In the genomic region with DNA sequence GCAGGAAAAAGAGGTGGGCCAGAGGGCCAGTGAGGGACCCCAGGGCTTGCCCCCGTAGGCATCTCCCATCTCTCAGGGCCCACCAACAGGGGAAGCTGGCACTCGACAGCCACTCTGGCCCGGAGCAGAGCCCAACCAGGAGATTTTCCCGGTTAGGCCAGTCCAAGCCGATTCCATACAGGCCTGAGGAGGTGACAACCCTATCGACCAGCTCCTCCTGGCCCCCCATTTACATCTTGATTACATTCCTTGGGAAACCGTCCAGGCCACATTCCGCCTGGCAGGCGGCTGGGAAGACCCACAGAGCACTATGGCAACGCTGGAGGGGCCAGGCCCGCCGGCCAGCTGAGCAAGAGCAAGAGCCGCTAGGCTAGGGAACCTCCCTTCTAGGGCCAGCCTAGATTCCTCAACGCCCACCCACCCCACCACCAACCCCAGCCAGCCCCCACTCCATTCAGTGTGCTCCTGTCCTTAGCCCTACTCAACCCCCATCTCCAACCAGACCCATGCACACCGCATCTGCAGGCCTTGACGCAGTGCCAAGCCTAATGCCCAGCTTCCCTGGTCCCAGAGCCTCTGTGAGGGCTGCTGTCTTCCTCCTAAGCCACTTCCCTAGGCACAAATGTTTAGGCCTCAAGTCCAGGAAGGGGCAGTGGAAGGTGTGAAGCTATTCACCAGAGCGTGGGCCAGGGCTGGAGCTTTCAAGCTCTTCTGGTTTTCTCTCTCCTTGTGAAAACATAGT, we compare ENCODE assay signal across 12 cellular contexts.
DNase-seq lines count a peak whose midpoint lies in the region; ATAC-seq, FAIRE-seq and TF ChIP-seq lines count a peak whose summit lies in the region.
"Had no signal": no experiment of that assay in that cellular context is flagged by ENCODE, and none has a peak within 500 bp of the region (broad histone marks: within the 10 kb centered on the region; RNA-seq: fewer than 3 reads in every experiment).

No MANE protein-coding gene starts in this region.

- H3K4me3 Mint-ChIP-seq in astrocyte (ENCODE audit: unreplicated experiment) = no peak overlapping the region
- H3K4me3 Mint-ChIP-seq: activated naive CD8-positive, alpha-beta T cell treated with anti-CD3 and anti-CD28 coated beads for 36 hours; T-helper 1 cell treated with Interleukin-12 subunit alpha and Interleukin-12 subunit beta and Interleukin-4 antibody, amounts not matched to agents 30 μg/mL and 1 μg/mL, for 36 hours had no signal

- no peak for TF ChIP-seq CTCF in astrocyte (IDR thresholded peaks at IDR 0.05; ENCODE audit: insufficient read depth, low read depth, low read length)
- no peak for TF ChIP-seq CTCF in coronary artery (IDR thresholded peaks at IDR 0.05)

- no peaks in the 10 kb centered on the region for H3K36me3 ChIP-seq in astrocyte (ENCODE audit: insufficient read depth, low read length)

- peaks cover 10% of the 10 kb centered on the region for H3K27me3 Mint-ChIP-seq in astrocyte (ENCODE audit: low read depth, unreplicated experiment)
- H3K27me3 Mint-ChIP-seq: activated naive CD8-positive, alpha-beta T cell treated with anti-CD3 and anti-CD28 coated beads for 36 hours had no signal

- no peaks in the 10 kb centered on the region for H4K20me1 ChIP-seq in astrocyte (ENCODE audit: insufficient read depth, low read length)

- ATAC-seq in GM19452 (IDR thresholded peaks at IDR 0.05; ENCODE audit: unreplicated experiment) = no peak

- no peaks in the 10 kb centered on the region for H3K36me3 Mint-ChIP-seq in astrocyte (ENCODE audit: low read depth, unreplicated experiment)
- H3K36me3 Mint-ChIP-seq: activated naive CD8-positive, alpha-beta T cell treated with anti-CD3 and anti-CD28 coated beads for 36 hours had no signal

- no peak overlapping the region for H3K4me3 ChIP-seq in astrocyte (ENCODE audit: insufficient read depth, low read depth, low read length)
- H3K4me3 ChIP-seq in skeletal muscle cell (ENCODE audit: low read depth, low read length) = no peak overlapping the region
- no peak overlapping the region for H3K4me3 ChIP-seq in coronary artery

- no peaks in the 10 kb centered on the region for H3K79me2 ChIP-seq in astrocyte (ENCODE audit: insufficient read depth, low read length)

- peaks cover 8% of the 10 kb centered on the region for H3K4me1 ChIP-seq in astrocyte (ENCODE audit: insufficient read depth, low read length)

- H3K4me2 ChIP-seq in astrocyte (ENCODE audit: low read length) = peak overlapping the region; percentile 22

- H3K27ac Mint-ChIP-seq in astrocyte (ENCODE audit: unreplicated experiment) = no peak overlapping the region
- H3K27ac Mint-ChIP-seq: activated naive CD8-positive, alpha-beta T cell treated with anti-CD3 and anti-CD28 coated beads for 36 hours; T-helper 1 cell treated with Interleukin-12 subunit alpha and Interleukin-12 subunit beta and Interleukin-4 antibody, amounts not matched to agents 30 μg/mL and 1 μg/mL, for 36 hours had no signal

- H3K27ac ChIP-seq in astrocyte (ENCODE audit: low read depth, low read length) (no peak overlapping the region), coronary artery (peak overlapping the region in 1 of 2 donors; percentile 57)

- H3K9me3 Mint-ChIP-seq in astrocyte (ENCODE audit: unreplicated experiment) = peaks cover under 1% of the 10 kb centered on the region
- H3K9me3 Mint-ChIP-seq: activated naive CD8-positive, alpha-beta T cell treated with anti-CD3 and anti-CD28 coated beads for 36 hours; T-helper 1 cell treated with Interleukin-12 subunit alpha and Interleukin-12 subunit beta and Interleukin-4 antibody, amounts not matched to agents 30 μg/mL and 1 μg/mL, for 36 hours had no signal

- no peak overlapping the region for H3K9ac ChIP-seq in astrocyte (ENCODE audit: low read length)

- no peaks in the 10 kb centered on the region for H3K27me3 ChIP-seq in astrocyte (ENCODE audit: insufficient read depth, low read length)

- DNase-seq in H4 (ENCODE audit: low spot score) (peak; percentile 70), astrocyte (ENCODE audit: low read depth) (peak; percentile 84), iPS DF 19.7 (ENCODE audit: low read depth, low spot score) (peak; percentile 73), skeletal muscle cell (ENCODE audit: low read depth) (peak; percentile 49), NCI-H774 (lab: John Stamatoyannopoulos, UW) (no peak), coronary artery (ENCODE audit: low spot score) (no peak), frontal cortex (ENCODE audit: low spot score in 2 of 2) (no peak)
- DNase-seq: activated naive CD8-positive, alpha-beta T cell treated with anti-CD3 and anti-CD28 coated beads for 36 hours; Karpas-422; mammary epithelial cell had no signal

- no peak overlapping the region for H2AFZ ChIP-seq in astrocyte (ENCODE audit: low read depth, low read length)

- no peaks in the 10 kb centered on the region for H3K9me3 ChIP-seq in astrocyte (ENCODE audit: insufficient read depth, low read depth, low read length)

- peak; percentile 92 for FAIRE-seq in astrocyte (lab: Jason Lieb, UNC)
- no peak for FAIRE-seq in frontal cortex (lab: Jason Lieb, UNC)

- no peaks in the 10 kb centered on the region for H3K4me1 Mint-ChIP-seq in astrocyte (ENCODE audit: low read depth, unreplicated experiment)
- H3K4me1 Mint-ChIP-seq: activated naive CD8-positive, alpha-beta T cell treated with anti-CD3 and anti-CD28 coated beads for 36 hours had no signal

Comparison
In these comparisons a context has a peak if more than half of its experiments do, and no peak if none do; other contexts are left out.
1. DNase-seq: peak in H4 (single experiment), astrocyte (single experiment), iPS DF 19.7 (single experiment) and skeletal muscle cell (single experiment); none in NCI-H774 (single experiment), coronary artery (single experiment) and frontal cortex (0 of 2).